Comparison of ENCODE assay signal across 24 cellular contexts in the genomic region with DNA sequence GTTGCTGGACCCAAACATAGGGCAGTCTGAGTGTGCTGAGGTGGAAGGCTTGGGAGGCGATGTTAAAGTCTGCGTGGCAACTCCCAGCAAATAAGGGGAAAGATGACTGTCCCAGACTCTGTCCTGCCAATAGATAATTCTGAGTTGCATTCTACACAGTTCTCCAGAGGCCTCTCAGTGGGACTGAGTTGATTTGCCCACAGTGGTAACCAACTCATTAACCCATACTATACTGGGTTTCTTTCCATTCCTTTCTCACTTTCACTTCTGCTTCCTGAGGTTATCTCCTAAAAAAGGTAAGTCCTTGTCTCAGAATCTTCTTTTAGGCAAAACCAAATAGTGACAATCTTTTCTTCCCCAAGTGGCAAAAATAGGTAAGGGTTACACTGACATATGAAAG.
"Had no signal": no experiment of that assay in that cellular context is flagged by ENCODE, and none has a peak within 500 bp of the region (broad histone marks: within the 10 kb centered on the region; RNA-seq: fewer than 3 reads in every experiment).

No MANE protein-coding gene starts in this region.

- DNase-seq: activated CD4-positive, alpha-beta memory T cell treated with anti-CD3 and anti-CD28 coated beads for 36 hours; activated CD4-positive, alpha-beta T cell treated with anti-CD3 and anti-CD28 coated beads, Interleukin-2, amount 10 ng/mL, durations not matched to agents 7 days and 5 days; activated CD4-positive, CD25-positive, alpha-beta regulatory T cell; activated CD8-positive, alpha-beta memory T cell treated with anti-CD3 and anti-CD28 coated beads for 24 hours; activated gamma-delta T cell; activated naive CD4-positive, alpha-beta T cell treated with anti-CD3 and anti-CD28 coated beads for 36 hours; activated naive CD8-positive, alpha-beta T cell treated with anti-CD3 and anti-CD28 coated beads for 36 hours; activated T-cell treated with anti-CD3 and anti-CD28 coated beads, Interleukin-2, amount 50 U/mL, for 4 hours; anterior cingulate cortex; cerebellar nuclear complex; Karpas-422; NCI-H1105; NCI-H1436; NCI-H1694 treated with DMSO at 0.1 percent for 48 hours; NCI-H2029 treated with DMSO at 0.1 percent for 48 hours; NCI-H345; NCI-H510A; NCI-H526 treated with DMSO at 0.1 percent for 48 hours; T-cell; T-helper 2 cell; T1000 had no signal

- H3K4me3 ChIP-seq: SK-N-MC had no signal

- ATAC-seq: activated T-cell treated with anti-CD3 and anti-CD28 coated beads, Interleukin-2, amount 50 U/mL, for 4 hours; activated T-helper 17 cell treated with anti-CD3 and anti-CD28 coated beads, Interleukin-2, amount 50 U/mL, for 72 hours; T-cell had no signal

- H3K27ac ChIP-seq: SK-N-MC, VCaP had no signal
